1 cellular context compared by ENCODE assay signal in the genomic region with DNA sequence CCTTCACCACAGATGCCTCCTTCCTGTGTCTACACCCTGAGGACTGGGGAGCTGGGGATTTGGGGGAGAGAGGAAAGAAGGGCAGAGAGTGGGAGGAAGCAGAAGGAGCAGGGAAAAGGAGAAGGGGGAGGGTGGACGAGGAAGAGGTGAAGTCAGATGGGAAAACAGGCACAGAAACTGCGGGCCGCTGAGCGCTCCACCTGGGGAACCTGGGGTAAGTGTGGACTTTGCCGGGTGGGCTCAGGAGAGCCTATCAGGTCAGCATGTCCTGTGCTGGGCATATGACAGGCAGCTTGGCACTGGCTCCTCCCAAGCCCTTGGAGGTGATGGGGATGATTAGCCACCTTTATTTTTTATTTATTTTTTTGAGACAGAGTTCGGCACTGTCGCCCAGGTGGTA.
TF ChIP-seq lines count a peak whose summit lies in the region.

No MANE protein-coding gene starts in this region.

TF ChIP-seq in IMR-90, 13 proteins besides CTCF, POLR2A, EP300 and RAD21:
- TF ChIP-seq MAZ (IDR thresholded peaks at IDR 0.05; ENCODE audit: borderline replicate concordance, low read depth, low read length): no peak
- no peak for TF ChIP-seq NFE2L2 (IDR thresholded peaks at IDR 0.05; ENCODE audit: low read depth, low read length)
- no peak for TF ChIP-seq SMC3 (IDR thresholded peaks at IDR 0.05; ENCODE audit: low read depth, low read length)
- TF ChIP-seq FOS (IDR thresholded peaks at IDR 0.05; ENCODE audit: low read depth, low read length): no peak
- no peak for TF ChIP-seq MXI1 (IDR thresholded peaks at IDR 0.05; ENCODE audit: borderline replicate concordance, low read depth, low read length)
- TF ChIP-seq RCOR1 (IDR thresholded peaks at IDR 0.05; ENCODE audit: insufficient replicate concordance, low read length): no peak
- TF ChIP-seq CEBPB (IDR thresholded peaks at IDR 0.05; ENCODE audit: low read depth, low read length): no peak
- TF ChIP-seq MAFK (IDR thresholded peaks at IDR 0.05; ENCODE audit: low read depth, low read length): no peak
- TF ChIP-seq, protein P1, sequence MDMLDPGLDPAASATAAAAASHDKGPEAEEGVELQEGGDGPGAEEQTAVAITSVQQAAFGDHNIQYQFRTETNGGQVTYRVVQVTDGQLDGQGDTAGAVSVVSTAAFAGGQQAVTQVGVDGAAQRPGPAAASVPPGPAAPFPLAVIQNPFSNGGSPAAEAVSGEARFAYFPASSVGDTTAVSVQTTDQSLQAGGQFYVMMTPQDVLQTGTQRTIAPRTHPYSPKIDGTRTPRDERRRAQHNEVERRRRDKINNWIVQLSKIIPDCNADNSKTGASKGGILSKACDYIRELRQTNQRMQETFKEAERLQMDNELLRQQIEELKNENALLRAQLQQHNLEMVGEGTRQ (IDR thresholded peaks at IDR 0.05; ENCODE audit: low read depth, low read length): no peak
- no peak for TF ChIP-seq RFX5 (IDR thresholded peaks at IDR 0.05; ENCODE audit: low read depth, low read length)
